ENCODE assay signal across 1 cellular context in genomic region chr13:20702945-20703784, GRCh38.
TF ChIP-seq lines count a peak whose summit lies in the region.

TSS of gene IL17D (plus strand) at chr13:20703699. CDS start at chr13:20704002, 303 bp downstream.

TF ChIP-seq in HepG2, 621 proteins besides CTCF, POLR2A, EP300 and RAD21 (continued from another document):
- TF ChIP-seq FOXP1 (IDR thresholded peaks at IDR 0.05) (no peak), FOXP1 (CRISPR knock-in tag; IDR thresholded peaks at IDR 0.05) (no peak), ZNF407 (CRISPR knock-in tag; IDR thresholded peaks at IDR 0.05; ENCODE audit: not compliant biosample characterization) (peak; percentile 41), ASH2L (IDR thresholded peaks at IDR 0.05; ENCODE audit: insufficient read length, low read depth, low read length) (peak; percentile 48), TEAD2 (CRISPR knock-in tag; IDR thresholded peaks at IDR 0.05) (no peak), HOXD1 (CRISPR knock-in tag; IDR thresholded peaks at IDR 0.05) (no peak), ZFP91 (CRISPR knock-in tag; IDR thresholded peaks at IDR 0.05; ENCODE audit: borderline replicate concordance) (peak; percentile 60; the same call in 1 of the 2 replicates), ZNF34 (CRISPR knock-in tag; IDR thresholded peaks at IDR 0.05; ENCODE audit: borderline replicate concordance) (no peak), ZNF460 (CRISPR knock-in tag; IDR thresholded peaks at IDR 0.05; ENCODE audit: borderline replicate concordance) (no peak), TAF1 (CRISPR knock-in tag; IDR thresholded peaks at IDR 0.05) (peak; percentile 47; the same call in 1 of the 2 replicates), E2F2 (CRISPR knock-in tag; IDR thresholded peaks at IDR 0.05; ENCODE audit: borderline replicate concordance) (no peak), ZNF768 (CRISPR knock-in tag; IDR thresholded peaks at IDR 0.05) (peak; percentile 49; the same call in 1 of the 2 replicates), CREBL2 (CRISPR knock-in tag; IDR thresholded peaks at IDR 0.05; ENCODE audit: borderline replicate concordance) (no peak), ZNF713 (CRISPR knock-in tag; IDR thresholded peaks at IDR 0.05) (0 out of 2 replicates have a peak, but pooled peaks have one; percentile 12), SP2 (CRISPR knock-in tag; IDR thresholded peaks at IDR 0.05) (no peak), TFDP1 (CRISPR knock-in tag; IDR thresholded peaks at IDR 0.05; ENCODE audit: borderline replicate concordance) (peak; percentile 15; the same call in 1 of the 2 replicates)
